In the genomic region with DNA sequence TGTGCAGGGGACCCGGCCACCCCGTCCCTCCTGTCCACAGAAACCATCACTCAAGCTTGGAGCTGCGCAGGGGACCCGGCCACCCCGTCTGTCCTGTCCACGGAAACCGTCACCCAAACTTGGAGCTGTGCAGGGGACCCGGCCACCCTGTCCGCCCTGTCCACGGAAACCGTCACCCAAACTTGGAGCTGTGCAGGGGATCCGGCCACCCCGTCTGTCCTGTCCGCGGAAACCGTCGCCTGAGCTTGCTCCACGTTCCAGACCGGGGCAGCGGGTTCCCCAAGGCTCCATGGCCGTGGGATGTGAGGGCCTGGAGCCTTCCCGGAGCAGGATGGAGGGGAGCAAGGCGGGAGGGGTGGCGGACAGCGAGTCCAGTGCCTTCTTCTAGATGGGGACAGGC, we compare ENCODE assay signal across 37 cellular contexts.
"Had no signal": no experiment of that assay in that cellular context is flagged by ENCODE, and none has a peak within 500 bp of the region (broad histone marks: within the 10 kb centered on the region; RNA-seq: fewer than 3 reads in every experiment).

No MANE protein-coding gene starts in this region.

- H3K27me3 Mint-ChIP-seq: activated CD4-positive, alpha-beta memory T cell treated with anti-CD3 and anti-CD28 coated beads for 36 hours; activated CD8-positive, alpha-beta T cell treated with anti-CD3 and anti-CD28 coated beads for 36 hours had no signal

- H3K27me3 ChIP-seq: cardiac muscle cell had no signal

- FAIRE-seq: bronchial epithelial cell, TTC549 had no signal

- ATAC-seq: activated CD8-positive, alpha-beta T cell treated with anti-CD3 and anti-CD28 coated beads for 36 hours; activated naive CD4-positive, alpha-beta T cell treated with anti-CD3 and anti-CD28 coated beads, Interleukin-2, amount 50 U/mL, for 72 hours; activated T-cell treated with anti-CD3 and anti-CD28 coated beads, Interleukin-2, amount 50 U/mL, for 4 hours; activated T-cell treated with anti-CD3 and anti-CD28 coated beads, Interleukin-2, amount 50 U/mL, for 72 hours; activated T-helper 17 cell treated with anti-CD3 and anti-CD28 coated beads, Interleukin-2, amount 50 U/mL, for 72 hours had no signal

- H3K36me3 ChIP-seq: adrenal gland, cardiac muscle cell had no signal

- DNase-seq: activated B cell treated with CpG ODN at 0.5 μM for 24 hours; activated CD4-positive, alpha-beta memory T cell treated with anti-CD3 and anti-CD28 coated beads for 36 hours; activated CD4-positive, alpha-beta T cell treated with anti-CD3 and anti-CD28 coated beads for 4 hours; activated CD4-positive, alpha-beta T cell treated with anti-CD3 and anti-CD28 coated beads, Interleukin-2, amount 10 ng/mL, durations not matched to agents 24 days and 14 days; activated CD4-positive, alpha-beta T cell treated with anti-CD3 and anti-CD28 coated beads, Interleukin-2, amount 50 U/mL, for 1 hour; activated CD4-positive, alpha-beta T cell treated with anti-CD3 and anti-CD28 coated beads, Interleukin-2, amount 50 U/mL, for 4 hours; activated CD4-positive, CD25-positive, alpha-beta regulatory T cell treated with anti-CD3 and anti-CD28 coated beads, Interleukin-2, amount 50 U/mL, for 72 hours; activated CD8-positive, alpha-beta memory T cell treated with anti-CD3 and anti-CD28 coated beads, Interleukin-2, amount 50 U/mL, for 4 hours; activated CD8-positive, alpha-beta T cell treated with anti-CD3 and anti-CD28 coated beads for 36 hours; activated effector memory CD4-positive, alpha-beta T cell treated with anti-CD3 and anti-CD28 coated beads, Interleukin-2, amount 50 U/mL, for 16 hours; activated gamma-delta T cell treated with Interleukin-2 at 50 U/mL for 16 hours; activated naive CD4-positive, alpha-beta T cell; activated naive CD4-positive, alpha-beta T cell treated with anti-CD3 and anti-CD28 coated beads for 36 hours; activated naive CD4-positive, alpha-beta T cell treated with anti-CD3 and anti-CD28 coated beads, Interleukin-2, amount 50 U/mL, for 16 hours; activated naive CD8-positive, alpha-beta T cell treated with anti-CD3 and anti-CD28 coated beads for 36 hours; activated T-cell treated with anti-CD3 and anti-CD28 coated beads for 4 hours; activated T-cell treated with anti-CD3 and anti-CD28 coated beads, Interleukin-2, amount 50 U/mL, for 1 hour; activated T-cell treated with anti-CD3 and anti-CD28 coated beads, Interleukin-2, amount 50 U/mL, for 4 hours; activated T-cell treated with anti-CD3 and anti-CD28 coated beads, Interleukin-2, amount 50 U/mL, for 72 hours; adrenal gland; amniotic stem cell; aorta; caudate nucleus; cerebellar nuclear complex; T-helper 2 cell; T-helper 9 cell had no signal

- H3K9me3 Mint-ChIP-seq: activated B cell treated with CpG ODN at 0.5 μM for 24 hours; activated CD4-positive, alpha-beta memory T cell treated with anti-CD3 and anti-CD28 coated beads for 36 hours; activated CD4-positive, alpha-beta T cell treated with anti-CD3 and anti-CD28 coated beads, Interleukin-2, amount 10 ng/mL, durations not matched to agents 24 days and 14 days; activated CD8-positive, alpha-beta T cell treated with anti-CD3 and anti-CD28 coated beads for 36 hours; activated naive CD4-positive, alpha-beta T cell treated with anti-CD3 and anti-CD28 coated beads for 36 hours; activated naive CD4-positive, alpha-beta T cell treated with anti-CD3 and anti-CD28 coated beads, Interleukin-2, amount 50 U/mL, for 72 hours; activated naive CD8-positive, alpha-beta T cell treated with anti-CD3 and anti-CD28 coated beads for 36 hours; activated T-cell treated with anti-CD3 and anti-CD28 coated beads, Interleukin-2, amount 50 U/mL, for 4 hours; activated T-cell treated with anti-CD3 and anti-CD28 coated beads, Interleukin-2, amount 50 U/mL, for 72 hours; activated T-helper 1 cell treated with anti-CD3 and anti-CD28 coated beads, Interleukin-12 subunit alpha, Interleukin-12 subunit beta, Interleukin-2, Interleukin-4 antibody, amounts not matched to agents 30 ng/mL and 10 ng/mL and 1 ng/mL, durations not matched to agents 14 hours and 24 hours and 36 hours; activated T-helper 17 cell treated with anti-CD3 and anti-CD28 coated beads, Interleukin-2, amount 50 U/mL, for 72 hours; brain; central memory CD8-positive, alpha-beta T cell; T-helper 1 cell treated with Interleukin-12 subunit alpha and Interleukin-12 subunit beta and Interleukin-4 antibody, amounts not matched to agents 30 μg/mL and 1 μg/mL, for 36 hours; T-helper 2 cell treated with Interferon-gamma antibody and Interleukin-4, amounts not matched to agents 5 μg/mL and 100 μg/mL, for 36 hours had no signal

- H3K4me3 Mint-ChIP-seq: activated B cell treated with CpG ODN at 0.5 μM for 24 hours; activated CD4-positive, alpha-beta memory T cell treated with anti-CD3 and anti-CD28 coated beads for 36 hours; activated CD4-positive, alpha-beta T cell treated with anti-CD3 and anti-CD28 coated beads, Interleukin-2, amount 10 ng/mL, durations not matched to agents 24 days and 14 days; activated CD8-positive, alpha-beta T cell treated with anti-CD3 and anti-CD28 coated beads for 36 hours; activated naive CD4-positive, alpha-beta T cell treated with anti-CD3 and anti-CD28 coated beads for 36 hours; activated naive CD8-positive, alpha-beta T cell treated with anti-CD3 and anti-CD28 coated beads for 36 hours; activated T-cell treated with anti-CD3 and anti-CD28 coated beads, Interleukin-2, amount 50 U/mL, for 4 hours; activated T-helper 1 cell treated with anti-CD3 and anti-CD28 coated beads, Interleukin-12 subunit alpha, Interleukin-12 subunit beta, Interleukin-2, Interleukin-4 antibody, amounts not matched to agents 30 ng/mL and 10 ng/mL and 1 ng/mL, durations not matched to agents 14 hours and 24 hours and 36 hours; activated T-helper 17 cell treated with anti-CD3 and anti-CD28 coated beads, Interleukin-2, amount 50 U/mL, for 72 hours; brain; central memory CD8-positive, alpha-beta T cell; T-helper 1 cell treated with Interleukin-12 subunit alpha and Interleukin-12 subunit beta and Interleukin-4 antibody, amounts not matched to agents 30 μg/mL and 1 μg/mL, for 36 hours; T-helper 2 cell treated with Interferon-gamma antibody and Interleukin-4, amounts not matched to agents 5 μg/mL and 100 μg/mL, for 36 hours had no signal

- H3K4me1 Mint-ChIP-seq: activated B cell treated with CpG ODN at 0.5 μM for 24 hours had no signal

- H3K36me3 Mint-ChIP-seq: activated CD4-positive, alpha-beta memory T cell treated with anti-CD3 and anti-CD28 coated beads for 36 hours; activated naive CD4-positive, alpha-beta T cell treated with anti-CD3 and anti-CD28 coated beads, Interleukin-2, amount 50 U/mL, for 72 hours; activated naive CD8-positive, alpha-beta T cell treated with anti-CD3 and anti-CD28 coated beads for 36 hours; brain had no signal

- H3K4me3 ChIP-seq: adrenal gland, cardiac muscle cell had no signal

- H3K27ac ChIP-seq: adrenal gland, cardiac muscle cell, VCaP had no signal

- H3K9me3 ChIP-seq: adrenal gland had no signal

- H3K27ac Mint-ChIP-seq: activated B cell treated with CpG ODN at 0.5 μM for 24 hours; activated CD4-positive, alpha-beta memory T cell treated with anti-CD3 and anti-CD28 coated beads for 36 hours; activated CD4-positive, alpha-beta T cell treated with anti-CD3 and anti-CD28 coated beads, Interleukin-2, amount 10 ng/mL, durations not matched to agents 24 days and 14 days; activated CD8-positive, alpha-beta T cell treated with anti-CD3 and anti-CD28 coated beads for 36 hours; activated naive CD4-positive, alpha-beta T cell treated with anti-CD3 and anti-CD28 coated beads for 36 hours; activated naive CD4-positive, alpha-beta T cell treated with anti-CD3 and anti-CD28 coated beads, Interleukin-2, amount 50 U/mL, for 72 hours; activated naive CD8-positive, alpha-beta T cell treated with anti-CD3 and anti-CD28 coated beads for 36 hours; activated T-cell treated with anti-CD3 and anti-CD28 coated beads, Interleukin-2, amount 50 U/mL, for 72 hours; activated T-helper 1 cell treated with anti-CD3 and anti-CD28 coated beads, Interleukin-12 subunit alpha, Interleukin-12 subunit beta, Interleukin-2, Interleukin-4 antibody, amounts not matched to agents 30 ng/mL and 10 ng/mL and 1 ng/mL, durations not matched to agents 14 hours and 24 hours and 36 hours; activated T-helper 17 cell treated with anti-CD3 and anti-CD28 coated beads, Interleukin-2, amount 50 U/mL, for 72 hours; T-helper 1 cell treated with Interleukin-12 subunit alpha and Interleukin-12 subunit beta and Interleukin-4 antibody, amounts not matched to agents 30 μg/mL and 1 μg/mL, for 36 hours; T-helper 2 cell treated with Interferon-gamma antibody and Interleukin-4, amounts not matched to agents 5 μg/mL and 100 μg/mL, for 36 hours had no signal
